ENCODE assay signal across 1 cellular context in genomic region chr15:35506272-35506870, GRCh38.
TF ChIP-seq lines count a peak whose summit lies in the region.

No MANE protein-coding gene starts in this region.

TF ChIP-seq in K562, 482 proteins besides CTCF, POLR2A, EP300 and RAD21 (continued from another document):
- TF ChIP-seq CHD7 (IDR thresholded peaks at IDR 0.05; ENCODE audit: low read depth, low read length) (no peak), ILF3 (IDR thresholded peaks at IDR 0.05; ENCODE audit: borderline replicate concordance) (no peak), PHF21A (IDR thresholded peaks at IDR 0.05; ENCODE audit: borderline replicate concordance, low read depth) (no peak), RFX7 (CRISPR knock-in tag; IDR thresholded peaks at IDR 0.05) (no peak), MTA1 (IDR thresholded peaks at IDR 0.05; ENCODE audit: borderline replicate concordance) (no peak), SMAD3 (CRISPR knock-in tag; conservative IDR thresholded peaks at IDR 0.05) (no peak)
